Comparison of ENCODE assay signal across 18 cellular contexts in genomic region chr5:57784106-57784505, GRCh38.
A peak's percentile ranks its signal among the peaks of the same experiment; 100 is the strongest.
DNase-seq lines count a peak whose midpoint lies in the region; ATAC-seq lines count a peak whose summit lies in the region.
"Had no signal": no experiment of that assay in that cellular context is flagged by ENCODE, and none has a peak within 500 bp of the region (broad histone marks: within the 10 kb centered on the region; RNA-seq: fewer than 3 reads in every experiment).

No MANE protein-coding gene starts in this region.

- no peak overlapping the region for H3K4me2 ChIP-seq in trophoblast cell (ENCODE audit: low read length)

- no peak overlapping the region for H2AK5ac ChIP-seq in trophoblast cell (ENCODE audit: low read length)

- H3K4ac ChIP-seq in trophoblast cell (ENCODE audit: low read depth, low read length) = no peak overlapping the region

- no CpG with 5 or more reads among the region's 3 CpGs for WGBS in trophoblast cell (ENCODE audit: extremely low coverage, insufficient coverage, insufficient read length)

- H3K14ac ChIP-seq in trophoblast cell (ENCODE audit: low read length) = no peak overlapping the region

- H3K27ac ChIP-seq in ACC112 (ENCODE audit: low read depth, low read length) (no peak overlapping the region), trophoblast cell (ENCODE audit: low read depth, low read length) (peak overlapping the region; percentile 5)

- ATAC-seq in esophagus mucosa = peak; percentile 43
- ATAC-seq in HG02588 (IDR thresholded peaks at IDR 0.05; ENCODE audit: unreplicated experiment) = no peak
- no peak for ATAC-seq in HG03354 (IDR thresholded peaks at IDR 0.05; ENCODE audit: poor library complexity, severe bottlenecking, unreplicated experiment)
- ATAC-seq: stimulated activated naive CD8-positive, alpha-beta T cell treated with anti-CD3 and anti-CD28 coated beads, Interleukin-15, amount 100 ng/mL, for 72 hours had no signal

- H3K4me3 ChIP-seq in ACC112 (ENCODE audit: low read depth, low read length) (peak overlapping the region; percentile 76), trophoblast cell (ENCODE audit: low read depth, low read length) (no peak overlapping the region)

- H4K12ac ChIP-seq in trophoblast cell (ENCODE audit: low read depth, low read length) = no peak overlapping the region

- H2BK120ac ChIP-seq in trophoblast cell (ENCODE audit: insufficient read depth, low read length, poor library complexity) = no peak overlapping the region

- no peak overlapping the region for H4K91ac ChIP-seq in trophoblast cell (ENCODE audit: low read depth, low read length)

- DNase-seq in OCI-M1 (lab: John Stamatoyannopoulos, UW) = peak; percentile 58
- peak; percentile 73 to 94 for DNase-seq in trophoblast cell
- DNase-seq in NCI-H82 (lab: John Stamatoyannopoulos, UW) = no peak
- no peak for DNase-seq in anterior cingulate cortex (lab: John Stamatoyannopoulos, UW)
- DNase-seq: ACHN; activated CD4-positive, alpha-beta T cell treated with anti-CD3 and anti-CD28 coated beads for 1 hour; activated CD8-positive, alpha-beta memory T cell treated with anti-CD3 and anti-CD28 coated beads, Interleukin-2, amount 50 U/mL, for 4 hours; activated naive CD4-positive, alpha-beta T cell treated with anti-CD3 and anti-CD28 coated beads for 36 hours; effector CD8-positive, alpha-beta T cell; GF-D8; NCI-H187 treated with DMSO at 0.1 percent for 48 hours; NCI-H526; RPMI8226; stimulated activated naive CD8-positive, alpha-beta T cell treated with anti-CD3 and anti-CD28 coated beads, Interleukin-15, amount 100 ng/mL, for 72 hours had no signal

- H3K36me3 ChIP-seq in ACC112 (ENCODE audit: insufficient read depth, low read length) (no peaks in the 10 kb centered on the region), trophoblast cell (ENCODE audit: control insufficient read depth in 1 of 2, insufficient read depth in 2 of 2, low read length in 2 of 2) (no peaks in the 10 kb centered on the region)

- H3K23ac ChIP-seq in trophoblast cell (ENCODE audit: low read length) = no peak overlapping the region

- H4K8ac ChIP-seq in trophoblast cell (ENCODE audit: low read depth, low read length) = no peak overlapping the region

- no peak overlapping the region for H3K9ac ChIP-seq in trophoblast cell (ENCODE audit: low read length)

- H3K4me1 ChIP-seq in ACC112 (ENCODE audit: control insufficient read depth, insufficient read depth, low read length, unreplicated experiment) (peaks cover 12% of the 10 kb centered on the region), trophoblast cell (ENCODE audit: control insufficient read depth in 1 of 2, insufficient read depth in 2 of 2, low read length in 2 of 2) (peaks cover 10 to 12% of the 10 kb centered on the region in 2 experiments)

- no peak overlapping the region for H2BK12ac ChIP-seq in trophoblast cell (ENCODE audit: low read length)

- peaks cover 11% of the 10 kb centered on the region for H3K79me1 ChIP-seq in trophoblast cell (ENCODE audit: low read length)

- H2AFZ ChIP-seq in ACC112 (ENCODE audit: low read length, unreplicated experiment) = peak overlapping the region; percentile 87
- no peak overlapping the region for H2AFZ ChIP-seq in trophoblast cell (ENCODE audit: insufficient read depth, low read length, poor library complexity)

- H2BK5ac ChIP-seq in trophoblast cell (ENCODE audit: low read depth, low read length, poor library complexity) = peak overlapping the region; percentile 22

- H3K9me3 ChIP-seq in trophoblast cell (ENCODE audit: insufficient read depth, low read depth, low read length) = no peaks in the 10 kb centered on the region

- no peak overlapping the region for H3K18ac ChIP-seq in trophoblast cell (ENCODE audit: low read length)

- no peaks in the 10 kb centered on the region for H3K79me2 ChIP-seq in ACC112 (ENCODE audit: control insufficient read depth, insufficient read depth, low read length, unreplicated experiment)
- H3K79me2 ChIP-seq in trophoblast cell (ENCODE audit: control insufficient read depth, insufficient read depth, low read length, poor library complexity) = peaks cover 2% of the 10 kb centered on the region

- H3K27me3 ChIP-seq in ACC112 (ENCODE audit: insufficient read depth, low read length) = no peaks in the 10 kb centered on the region
- H3K27me3 ChIP-seq in trophoblast cell (ENCODE audit: insufficient read depth, low read length) = no peaks in the 10 kb centered on the region

Comparison
In these comparisons a context has a peak if more than half of its experiments do, and no peak if none do; other contexts are left out.
1. DNase-seq: peak in OCI-M1 (single experiment) and trophoblast cell (2 of 2); none in NCI-H82 (single experiment) and anterior cingulate cortex (0 of 58).